1 cellular context compared by ENCODE assay signal in genomic region chr16:14346278-14347142, GRCh38.
TF ChIP-seq lines count a peak whose summit lies in the region.

No MANE protein-coding gene starts in this region.

TF ChIP-seq in HepG2, 621 proteins besides CTCF, POLR2A, EP300 and RAD21 (continued from another document and continues in another):
- TF ChIP-seq ZBTB4 (CRISPR knock-in tag; IDR thresholded peaks at IDR 0.05; ENCODE audit: borderline replicate concordance), result no peak
- no peak for TF ChIP-seq ZNF746 (CRISPR knock-in tag; IDR thresholded peaks at IDR 0.05)
- no peak for TF ChIP-seq ZNF780A (CRISPR knock-in tag; IDR thresholded peaks at IDR 0.05)
- no peak for TF ChIP-seq TFDP2 (CRISPR knock-in tag; IDR thresholded peaks at IDR 0.05)
- no peak for TF ChIP-seq ZNF777 (CRISPR knock-in tag; IDR thresholded peaks at IDR 0.05)
- no peak for TF ChIP-seq ZNF580 (CRISPR knock-in tag; IDR thresholded peaks at IDR 0.05; ENCODE audit: borderline replicate concordance, low read depth)
- no peak for TF ChIP-seq ZNF224 (CRISPR knock-in tag; IDR thresholded peaks at IDR 0.05)
- TF ChIP-seq ZBTB46 (CRISPR knock-in tag; IDR thresholded peaks at IDR 0.05; ENCODE audit: borderline replicate concordance), result no peak
- 0 out of 2 replicates have a peak, but pooled peaks have one; percentile 43 for TF ChIP-seq ZFP82 (CRISPR knock-in tag; IDR thresholded peaks at IDR 0.05; ENCODE audit: borderline replicate concordance)
- TF ChIP-seq ZNF570 (CRISPR knock-in tag; IDR thresholded peaks at IDR 0.05; ENCODE audit: borderline replicate concordance), result no peak
- TF ChIP-seq CBX1 (IDR thresholded peaks at IDR 0.05; ENCODE audit: low read depth), result no peak
- TF ChIP-seq ZNF644 (CRISPR knock-in tag; IDR thresholded peaks at IDR 0.05; ENCODE audit: low read depth), result no peak
- no peak for TF ChIP-seq ZNF883 (CRISPR knock-in tag; IDR thresholded peaks at IDR 0.05; ENCODE audit: not compliant biosample characterization)
- no peak for TF ChIP-seq ZNF234 (CRISPR knock-in tag; conservative IDR thresholded peaks at IDR 0.05)
- TF ChIP-seq ZNF670 (CRISPR knock-in tag; IDR thresholded peaks at IDR 0.05; ENCODE audit: borderline replicate concordance), result no peak
- TF ChIP-seq ZNF646 (CRISPR knock-in tag; IDR thresholded peaks at IDR 0.05), result no peak
- TF ChIP-seq HDAC6 (IDR thresholded peaks at IDR 0.05; ENCODE audit: low read depth, low read length), result no peak
- 0 out of 2 replicates have a peak, but pooled peaks have one; percentile 21 for TF ChIP-seq GATAD2A (CRISPR knock-in tag; IDR thresholded peaks at IDR 0.05)
- TF ChIP-seq ZFP36L1 (CRISPR knock-in tag; IDR thresholded peaks at IDR 0.05), result no peak
- TF ChIP-seq IRF1 (CRISPR knock-in tag; IDR thresholded peaks at IDR 0.05; ENCODE audit: low read depth), result no peak
- peak; percentile 61; the same call in 1 of the 2 replicates for TF ChIP-seq NAIF1 (CRISPR knock-in tag; IDR thresholded peaks at IDR 0.05; ENCODE audit: borderline replicate concordance)
- no peak for TF ChIP-seq DR1 (CRISPR knock-in tag; IDR thresholded peaks at IDR 0.05)
- TF ChIP-seq KDM1A (CRISPR knock-in tag; IDR thresholded peaks at IDR 0.05), result no peak
- TF ChIP-seq ZNF33A (CRISPR knock-in tag; IDR thresholded peaks at IDR 0.05; ENCODE audit: borderline replicate concordance), result no peak
- no peak for TF ChIP-seq MAFG (CRISPR knock-in tag; IDR thresholded peaks at IDR 0.05)
- no peak for TF ChIP-seq ZSCAN12 (CRISPR knock-in tag; IDR thresholded peaks at IDR 0.05)
- no peak for TF ChIP-seq ZNF784 (CRISPR knock-in tag; IDR thresholded peaks at IDR 0.05; ENCODE audit: borderline replicate concordance)
- TF ChIP-seq ZNF747 (CRISPR knock-in tag; IDR thresholded peaks at IDR 0.05; ENCODE audit: borderline replicate concordance), result no peak
- TF ChIP-seq DZIP1 (CRISPR knock-in tag; IDR thresholded peaks at IDR 0.05), result no peak
- no peak for TF ChIP-seq ZBTB42 (CRISPR knock-in tag; IDR thresholded peaks at IDR 0.05)
- TF ChIP-seq HMGXB4 (CRISPR knock-in tag; IDR thresholded peaks at IDR 0.05; ENCODE audit: borderline replicate concordance in 1 of 2, low read depth in 1 of 2), result no peak; a peak in 1 of 4 replicates
- TF ChIP-seq ZGPAT (CRISPR knock-in tag; IDR thresholded peaks at IDR 0.05), result no peak
- TF ChIP-seq POGK (CRISPR knock-in tag; conservative IDR thresholded peaks at IDR 0.05), result no peak
